ENCODE assay signal across 12 cellular contexts in the genomic region with DNA sequence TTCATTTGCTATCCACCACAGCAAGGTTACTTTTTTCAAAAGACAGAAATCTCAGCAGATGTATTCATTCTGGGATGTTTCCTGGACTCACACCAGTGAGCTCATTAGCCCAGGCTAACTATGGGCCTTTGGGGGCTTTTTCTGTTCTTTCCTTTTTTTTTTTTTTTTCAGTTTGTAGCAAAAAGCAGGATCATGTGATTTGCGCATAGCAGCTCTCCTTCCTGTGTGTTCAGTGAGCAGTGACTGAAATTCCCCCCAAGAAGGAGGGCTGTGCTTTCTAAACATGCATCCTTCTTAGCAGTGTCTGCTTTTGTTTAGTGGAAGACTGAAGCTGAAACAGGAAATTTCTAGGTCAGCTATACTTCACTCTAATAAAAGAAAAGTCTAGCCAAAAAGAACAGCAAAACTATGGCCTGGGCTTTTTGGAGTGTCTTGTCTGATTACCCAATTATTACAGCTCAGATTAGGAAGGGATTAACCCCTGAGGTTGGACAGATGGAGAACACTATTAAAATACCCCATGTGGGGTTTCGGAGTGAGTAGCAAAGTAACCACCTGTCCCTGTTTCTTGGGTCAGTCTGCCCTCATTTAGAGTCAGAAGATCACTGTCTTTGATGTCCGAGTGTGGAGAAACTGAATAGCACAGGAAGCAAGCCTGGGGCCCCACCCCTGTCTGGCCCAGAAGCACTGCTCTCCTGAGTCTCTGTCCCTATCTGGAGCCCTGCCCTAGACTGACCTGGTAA.
DNase-seq lines count a peak whose midpoint lies in the region; ATAC-seq and TF ChIP-seq lines count a peak whose summit lies in the region.
"Had no signal": no experiment of that assay in that cellular context is flagged by ENCODE, and none has a peak within 500 bp of the region (broad histone marks: within the 10 kb centered on the region; RNA-seq: fewer than 3 reads in every experiment).

No MANE protein-coding gene starts in this region.

- ATAC-seq in GM19467 (IDR thresholded peaks at IDR 0.05; ENCODE audit: unreplicated experiment) (peak; percentile 54), HG03060 (IDR thresholded peaks at IDR 0.05; ENCODE audit: low read depth, unreplicated experiment) (peak; percentile 48)
- ATAC-seq: left colon had no signal

- DNase-seq in GM10248 (ENCODE audit: extremely low spot score): peak; percentile 57
- no peak for DNase-seq in activated effector memory CD4-positive, alpha-beta T cell treated with Interleukin-2 at 50 U/mL for 16 hours
- no peak for DNase-seq in glomerular visceral epithelial cell (ENCODE audit: extremely low spot score)
- DNase-seq in NCI-H128 (lab: John Stamatoyannopoulos, UW; ENCODE audit: unreplicated experiment): no peak
- DNase-seq in iPS-NIHi7 (ENCODE audit: extremely low spot score): no peak
- DNase-seq: left colon had no signal

- no peak for TF ChIP-seq CTCF in GM10248 (IDR thresholded peaks at IDR 0.05; ENCODE audit: control extremely low read depth, extremely low read depth, low read depth, missing control alignments)

- POLR2A ChIA-PET in GM10248 (lab: Yijun Ruan, JAX): no interaction called here

- peak overlapping the region; percentile 62 for H3K27ac ChIP-seq in angular gyrus (ENCODE audit: low read depth, low read length)
- H3K27ac ChIP-seq: epithelial cell of prostate, skin epidermis, thoracic aorta had no signal

- CTCF ChIA-PET in GM10248 (lab: Yijun Ruan, JAX): interaction anchor here (1.0 to 2.1 kb wide), 13 partner anchors 8 to 1004 kb away, joined by 3 to 5 read pairs (median 4); a partner anchor contains a TSS
